8 cellular contexts compared by ENCODE assay signal in genomic region chr1:77889240-77889637, GRCh38. TPM values are rescaled to one million over a fixed set of nuclear protein-coding genes. Genes with fewer than 3 reads are reported as not detected.
DNase-seq lines count a peak whose midpoint lies in the region; ATAC-seq and TF ChIP-seq lines count a peak whose summit lies in the region.

No MANE protein-coding gene starts in this region.

- H3K4me1 ChIP-seq in Caco-2 = no peaks in the 10 kb centered on the region
- H3K4me1 ChIP-seq in iPS-20b (ENCODE audit: insufficient read depth, low read length) = peaks cover 4% of the 10 kb centered on the region; the same call in 1 of the 2 replicates

- no peaks in the 10 kb centered on the region for H3K27me3 Mint-ChIP-seq in Caco-2 (ENCODE audit: insufficient read depth, unreplicated experiment)

- BruUV-seq in Caco-2 (replicated peaks; lab: Mats Ljungman, UMichigan) = no TSS peak

- no peaks in the 10 kb centered on the region for H3K4me1 Mint-ChIP-seq in Caco-2 (ENCODE audit: low read depth, unreplicated experiment)
- peaks cover 18% of the 10 kb centered on the region for H3K4me1 Mint-ChIP-seq in stimulated activated effector memory CD8-positive, alpha-beta T cell treated with anti-CD3 and anti-CD28 coated beads, Interleukin-12 subunit alpha, Interleukin-12 subunit beta, amount 100 ng/mL, for 72 hours

- intact Hi-C loops in Caco-2 (cut with micrococcal nuclease; ENCODE audit: unreplicated experiment) = no loop called here

- H3K36me3 Mint-ChIP-seq in Caco-2 (ENCODE audit: insufficient read depth, unreplicated experiment) = no peaks in the 10 kb centered on the region
- H3K36me3 Mint-ChIP-seq in stimulated activated effector memory CD8-positive, alpha-beta T cell treated with anti-CD3 and anti-CD28 coated beads, Interleukin-12 subunit alpha, Interleukin-12 subunit beta, amount 100 ng/mL, for 72 hours = no peaks in the 10 kb centered on the region

- H3K27me3 ChIP-seq in Caco-2 (replicated peaks; ENCODE audit: control insufficient read depth, insufficient read depth, low read length) (no peaks in the 10 kb centered on the region), iPS-20b (ENCODE audit: insufficient read depth, low read length) (no peaks in the 10 kb centered on the region)

- CTCF ChIA-PET in Caco-2 (lab: Charles Lee) = no interaction called here

- peak overlapping the region; percentile 77 for H3K4me3 Mint-ChIP-seq in Caco-2 (ENCODE audit: unreplicated experiment)
- H3K4me3 Mint-ChIP-seq in stimulated activated effector memory CD8-positive, alpha-beta T cell treated with anti-CD3 and anti-CD28 coated beads, Interleukin-12 subunit alpha, Interleukin-12 subunit beta, amount 100 ng/mL, for 72 hours = peak overlapping the region; percentile 66

- H3K4me3 ChIP-seq in Caco-2 (ENCODE audit: low read depth, low read length) = peak overlapping the region; percentile 53
- peak overlapping the region; percentile 80 for H3K4me3 ChIP-seq in astrocyte of the spinal cord (ENCODE audit: low read depth, low read length)
- peak overlapping the region; percentile 95 for H3K4me3 ChIP-seq in iPS-20b (ENCODE audit: low read length)

- ATAC-seq in HG02870 (IDR thresholded peaks at IDR 0.05; ENCODE audit: unreplicated experiment) = peak; percentile 11
- ATAC-seq in stimulated activated effector memory CD8-positive, alpha-beta T cell treated with anti-CD3 and anti-CD28 coated beads, Interleukin-12 subunit alpha, Interleukin-12 subunit beta, amount 100 ng/mL, for 72 hours = no peak

- H3K36me3 ChIP-seq in Caco-2 (ENCODE audit: control insufficient read depth, insufficient read depth, low read length) = no peaks in the 10 kb centered on the region
- no peaks in the 10 kb centered on the region for H3K36me3 ChIP-seq in iPS-20b (ENCODE audit: insufficient read depth, low read depth, low read length)

- in situ Hi-C loops in astrocyte of the spinal cord (cut with HindIII; ENCODE audit: low sequenced_read_pairs) = no loop called here

- POLR2A ChIA-PET in Caco-2 (lab: Charles Lee) = no interaction called here

- DNase-seq in Caco-2 = no peak
- DNase-seq in astrocyte of the spinal cord (ENCODE audit: low read depth, low spot score) = peak; percentile 74
- no peak for DNase-seq in stimulated activated effector memory CD8-positive, alpha-beta T cell treated with anti-CD3 and anti-CD28 coated beads, Interleukin-12 subunit alpha, Interleukin-12 subunit beta, amount 100 ng/mL, for 72 hours (ENCODE audit: low spot score in 2 of 2)
- DNase-seq in ecto neural progenitor cell (ENCODE audit: low spot score) = no peak
- DNase-seq in Ammon's horn (ENCODE audit: low spot score) = no peak
- DNase-seq in inferior parietal cortex (ENCODE audit: extremely low spot score) = no peak

- peak overlapping the region; percentile 45 for H3K27ac Mint-ChIP-seq in Caco-2 (ENCODE audit: unreplicated experiment)
- H3K27ac Mint-ChIP-seq in stimulated activated effector memory CD8-positive, alpha-beta T cell treated with anti-CD3 and anti-CD28 coated beads, Interleukin-12 subunit alpha, Interleukin-12 subunit beta, amount 100 ng/mL, for 72 hours = no peak overlapping the region

- H3K9me3 Mint-ChIP-seq in Caco-2 (ENCODE audit: unreplicated experiment) = no peaks in the 10 kb centered on the region
- H3K9me3 Mint-ChIP-seq in stimulated activated effector memory CD8-positive, alpha-beta T cell treated with anti-CD3 and anti-CD28 coated beads, Interleukin-12 subunit alpha, Interleukin-12 subunit beta, amount 100 ng/mL, for 72 hours = no peaks in the 10 kb centered on the region

- peak overlapping the region; percentile 89; the same call in 1 of the 2 replicates for H3K9ac ChIP-seq in iPS-20b (ENCODE audit: low read depth, low read length)

- H3K9me3 ChIP-seq in Caco-2 (no peaks in the 10 kb centered on the region), iPS-20b (ENCODE audit: insufficient read depth, low read depth, low read length) (no peaks in the 10 kb centered on the region)

- H3K27ac ChIP-seq in iPS-20b (ENCODE audit: low read length) = peak overlapping the region; percentile 53

- TF ChIP-seq CTCF in Caco-2 (IDR thresholded peaks at IDR 0.05; ENCODE audit: insufficient read depth in 1 of 2, low read depth in 1 of 2, low read length in 1 of 2, severe bottlenecking in 1 of 2, unreplicated experiment in 1 of 2) (no peak), astrocyte of the spinal cord (IDR thresholded peaks at IDR 0.05; ENCODE audit: low read depth, low read length) (no peak)

RNA-seq across cellular contexts. Expression of gene NEXN, which starts 0.8 kb away (rescaled TPM):
- 1.1 and 1.9 TPM in 2 replicates for total RNA-seq in Caco-2 (2022)
